Comparison of ENCODE assay signal across 30 cellular contexts in the genomic region with DNA sequence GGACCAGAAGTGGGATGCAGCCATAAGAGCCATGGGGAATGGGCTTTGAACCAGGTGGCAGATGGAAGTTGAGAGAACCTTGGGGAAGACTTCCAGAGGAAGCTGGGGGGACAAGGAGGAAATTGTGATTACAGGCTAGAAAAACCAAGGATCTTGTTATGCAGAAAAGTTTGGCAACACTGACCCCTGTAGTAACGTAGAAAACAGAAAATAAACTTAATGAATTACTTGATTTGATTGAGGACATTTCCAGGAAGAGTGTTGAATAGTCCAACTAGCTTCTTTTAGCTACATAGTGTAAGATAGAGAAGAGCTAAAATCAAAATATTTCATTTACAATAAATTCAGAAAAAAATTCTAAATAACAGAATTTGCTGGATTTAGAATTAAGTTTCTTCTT.
"Had no signal": no experiment of that assay in that cellular context is flagged by ENCODE, and none has a peak within 500 bp of the region (broad histone marks: within the 10 kb centered on the region; RNA-seq: fewer than 3 reads in every experiment).

No MANE protein-coding gene starts in this region.

- DNase-seq: activated B cell treated with CpG ODN at 0.5 μM for 24 hours; activated CD4-positive, alpha-beta memory T cell treated with anti-CD3 and anti-CD28 coated beads for 36 hours; activated CD4-positive, alpha-beta T cell treated with anti-CD3 and anti-CD28 coated beads for 4 hours; activated CD4-positive, alpha-beta T cell treated with anti-CD3 and anti-CD28 coated beads, Interleukin-2, amount 50 U/mL, for 1 hour; activated CD4-positive, CD25-positive, alpha-beta regulatory T cell treated with anti-CD3 and anti-CD28 coated beads, Interleukin-2, amount 50 U/mL, for 72 hours; activated CD8-positive, alpha-beta memory T cell treated with anti-CD3 and anti-CD28 coated beads, Interleukin-2, amount 50 U/mL, for 4 hours; activated gamma-delta T cell treated with Interleukin-2 at 50 U/mL for 16 hours; activated naive CD4-positive, alpha-beta T cell treated with anti-CD3 and anti-CD28 coated beads for 36 hours; activated T-cell treated with anti-CD3 and anti-CD28 coated beads for 4 hours; activated T-cell treated with anti-CD3 and anti-CD28 coated beads, Interleukin-2, amount 50 U/mL, for 4 hours; adrenal gland; anterior cingulate cortex; central memory CD4-positive, alpha-beta T cell; MM.1S; MV-4-11; NCI-H1092; NCI-H1436 treated with DMSO at 0.1 percent for 48 hours; NCI-H1694 treated with DMSO at 0.1 percent for 48 hours; NCI-H2029; NCI-H345; NCI-H524 treated with DMSO at 0.1 percent for 48 hours; SW 1271; T-helper 1 cell; T-helper 2 cell; T-helper 9 cell had no signal

- H3K27me3 ChIP-seq: adrenal gland had no signal

- H3K27ac ChIP-seq: adrenal gland, RWPE1, VCaP had no signal

- ATAC-seq: activated naive CD4-positive, alpha-beta T cell treated with anti-CD3 and anti-CD28 coated beads, Interleukin-2, amount 50 U/mL, for 72 hours; activated T-cell treated with anti-CD3 and anti-CD28 coated beads, Interleukin-2, amount 50 U/mL, for 4 hours; Panc1; Right ventricle myocardium inferior had no signal

- H3K4me1 ChIP-seq: adrenal gland had no signal

- H3K36me3 ChIP-seq: adrenal gland had no signal

- H3K4me3 ChIP-seq: adrenal gland had no signal
